ENCODE assay signal across 19 cellular contexts in genomic region chr6:91600561-91600960, GRCh38.
"Had no signal": no experiment of that assay in that cellular context is flagged by ENCODE, and none has a peak within 500 bp of the region (broad histone marks: within the 10 kb centered on the region; RNA-seq: fewer than 3 reads in every experiment).

No MANE protein-coding gene starts in this region.

- DNase-seq: activated B cell treated with CpG ODN at 0.5 μM for 24 hours; activated CD4-positive, alpha-beta memory T cell treated with anti-CD3 and anti-CD28 coated beads, Interleukin-2, amount 10 ng/mL, durations not matched to agents 7 days and 5 days; activated CD4-positive, alpha-beta T cell treated with anti-CD3 and anti-CD28 coated beads for 4 hours; activated CD8-positive, alpha-beta memory T cell treated with anti-CD3 and anti-CD28 coated beads, Interleukin-2, amount 10 ng/mL, durations not matched to agents 7 days and 5 days; activated naive CD8-positive, alpha-beta T cell treated with anti-CD3 and anti-CD28 coated beads for 36 hours; amygdala; dermis blood vessel endothelial cell; effector memory CD4-positive, alpha-beta T cell; esophagus squamous epithelium; heart right ventricle; left ventricle myocardium inferior; naive thymus-derived CD4-positive, alpha-beta T cell; right lobe of liver; small intestine; stimulated activated CD4-positive, alpha-beta T cell treated with anti-CD3 and anti-CD28 coated beads, Interleukin-15, amount 100 ng/mL, for 24 hours; stimulated activated CD4-positive, alpha-beta T cell treated with anti-CD3 and anti-CD28 coated beads, Interleukin-2, amount 100 ng/mL, for 48 hours; stimulated activated naive CD8-positive, alpha-beta T cell treated with anti-CD3 and anti-CD28 coated beads, Interleukin-15, amount 100 ng/mL, for 72 hours had no signal

- H3K27me3 ChIP-seq: cardiac muscle cell, esophagus squamous epithelium, heart right ventricle, right lobe of liver, suprapubic skin had no signal

- H3K4me3 ChIP-seq: cardiac muscle cell, esophagus squamous epithelium, heart right ventricle, left ventricle myocardium inferior, right lobe of liver, suprapubic skin had no signal

- H3K4me1 ChIP-seq: esophagus squamous epithelium, heart right ventricle, left ventricle myocardium inferior, right lobe of liver, suprapubic skin had no signal

- ATAC-seq: activated CD8-positive, alpha-beta memory T cell treated with anti-CD3 and anti-CD28 coated beads, Interleukin-2, amount 10 ng/mL, durations not matched to agents 7 days and 5 days; heart right ventricle; naive thymus-derived CD4-positive, alpha-beta T cell; right lobe of liver; stimulated activated naive CD8-positive, alpha-beta T cell treated with anti-CD3 and anti-CD28 coated beads, Interleukin-15, amount 100 ng/mL, for 72 hours had no signal

- H3K36me3 ChIP-seq: cardiac muscle cell, esophagus squamous epithelium, heart right ventricle, left ventricle myocardium inferior, right lobe of liver, suprapubic skin had no signal

- H3K9me3 ChIP-seq: esophagus squamous epithelium, heart right ventricle, left ventricle myocardium inferior, right lobe of liver had no signal

- H3K27ac ChIP-seq: cardiac muscle cell, esophagus squamous epithelium, heart right ventricle, left ventricle myocardium inferior, right lobe of liver, suprapubic skin had no signal
